In genomic region chr10:22473044-22473443, GRCh38 we compare ENCODE assay signal across 36 cellular contexts.
"Had no signal": no experiment of that assay in that cellular context is flagged by ENCODE, and none has a peak within 500 bp of the region (broad histone marks: within the 10 kb centered on the region; RNA-seq: fewer than 3 reads in every experiment).

No MANE protein-coding gene starts in this region.

- H3K27me3 ChIP-seq: MG63 had no signal

- H3K4me1 ChIP-seq: breast epithelium had no signal

- H3K4me3 ChIP-seq: body of pancreas, breast epithelium, MG63, Peyer's patch had no signal

- ATAC-seq: activated naive CD4-positive, alpha-beta T cell treated with anti-CD3 and anti-CD28 coated beads, Interleukin-2, amount 50 U/mL, for 72 hours; activated T-cell treated with anti-CD3 and anti-CD28 coated beads, Interleukin-2, amount 50 U/mL, for 4 hours; body of pancreas; PC-3 had no signal

- DNase-seq: activated B cell treated with CpG ODN at 0.5 μM for 24 hours; activated CD4-positive, alpha-beta memory T cell treated with anti-CD3 and anti-CD28 coated beads for 36 hours; activated CD4-positive, alpha-beta T cell treated with anti-CD3 and anti-CD28 coated beads for 4 hours; activated CD4-positive, alpha-beta T cell treated with anti-CD3 and anti-CD28 coated beads, Interleukin-2, amount 50 U/mL, for 1 hour; activated CD4-positive, CD25-positive, alpha-beta regulatory T cell treated with anti-CD3 and anti-CD28 coated beads, Interleukin-2, amount 50 U/mL, for 72 hours; activated CD8-positive, alpha-beta memory T cell treated with anti-CD3 and anti-CD28 coated beads, Interleukin-2, amount 50 U/mL, for 4 hours; activated gamma-delta T cell treated with Interleukin-2 at 50 U/mL for 16 hours; activated naive CD4-positive, alpha-beta T cell treated with anti-CD3 and anti-CD28 coated beads for 36 hours; activated T-cell treated with anti-CD3 and anti-CD28 coated beads for 4 hours; activated T-cell treated with anti-CD3 and anti-CD28 coated beads, Interleukin-2, amount 50 U/mL, for 4 hours; adrenal gland; body of pancreas; Karpas-422; KBM-7; NCI-H1092; NCI-H1436 treated with DMSO at 0.1 percent for 48 hours; NCI-H187; NCI-H2029 treated with DMSO at 0.1 percent for 48 hours; NCI-H2107; NCI-H2171; NCI-H510A; NCI-H526; NCI-H774; PC-3; Peyer's patch; RPMI8226; SIG-M5; SW 1271; T-helper 1 cell; T-helper 2 cell; T-helper 9 cell had no signal

- H3K27ac ChIP-seq: adrenal gland, body of pancreas, breast epithelium, Peyer's patch, VCaP had no signal

- H3K36me3 ChIP-seq: adrenal gland, breast epithelium, MG63, Peyer's patch had no signal

- H3K9me3 ChIP-seq: adrenal gland, body of pancreas, breast epithelium, MG63, Peyer's patch had no signal

- FAIRE-seq: astrocyte had no signal
